10 cellular contexts compared by ENCODE assay signal in the genomic region with DNA sequence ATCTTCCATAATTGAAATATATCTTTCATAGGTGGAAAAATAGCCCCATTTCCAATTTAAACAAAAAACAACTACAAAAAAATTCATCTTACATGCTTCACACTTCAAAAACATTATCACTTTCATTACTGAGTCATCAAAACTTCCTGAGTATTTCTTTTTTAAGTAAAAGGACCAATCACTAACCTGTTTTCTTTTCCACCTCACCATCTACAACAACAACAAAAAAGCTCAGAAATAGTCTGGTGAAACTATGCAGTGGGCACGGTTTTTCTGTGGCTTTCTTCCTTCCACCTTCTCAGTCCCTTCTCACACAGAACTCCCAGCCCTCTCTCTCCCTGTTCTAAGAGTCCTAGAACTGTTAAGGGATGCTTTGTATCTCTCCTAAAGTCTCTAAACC. TPM values are rescaled to one million over a fixed set of nuclear protein-coding genes. Genes with fewer than 3 reads are reported as not detected.
DNase-seq lines count a peak whose midpoint lies in the region; ATAC-seq and TF ChIP-seq lines count a peak whose summit lies in the region.
"Had no signal": no experiment of that assay in that cellular context is flagged by ENCODE, and none has a peak within 500 bp of the region (broad histone marks: within the 10 kb centered on the region; RNA-seq: fewer than 3 reads in every experiment).

No MANE protein-coding gene starts in this region.

- WGBS in H9 (ENCODE audit: extremely low coverage, insufficient read length, low lambda C conversion rate): no CpG with 5 or more reads among the region's 1 CpG

- no peak overlapping the region for H3T11ph ChIP-seq in H9 (ENCODE audit: low read length)

- no peak overlapping the region for H2BK5ac ChIP-seq in H9 (ENCODE audit: insufficient read length, low read length)

- no peaks in the 10 kb centered on the region for H3K79me1 ChIP-seq in H9 (ENCODE audit: insufficient read depth, low read depth, low read length, poor library complexity, severe bottlenecking)

- H3K4me3 Mint-ChIP-seq in T-helper 17 cell (peak overlapping the region; percentile 47), H9 (no peak overlapping the region)

- H3K23ac ChIP-seq in H9 (ENCODE audit: insufficient read length, low read depth, low read length): no peak overlapping the region

- H3K27ac ChIP-seq in H9 (ENCODE audit: insufficient read length, low read depth, low read length) (no peak overlapping the region), Peyer's patch (no peak overlapping the region)

- no peaks in the 10 kb centered on the region for H3K23me2 ChIP-seq in H9 (ENCODE audit: insufficient read length, low read depth, low read length, poor library complexity, severe bottlenecking)

- H4K8ac ChIP-seq in H9 (replicated peaks; ENCODE audit: insufficient read length, low read depth, low read length): no peak overlapping the region

- DNase-seq in A172 (ENCODE audit: low spot score) (peak; percentile 18), T-helper 17 cell (no peak), H9 (no peak), SIG-M5 (lab: John Stamatoyannopoulos, UW) (no peak), Peyer's patch (no peak), NCI-H2196 treated with DMSO at 0.1 percent for 48 hours (lab: John Stamatoyannopoulos, UW; ENCODE audit: unreplicated experiment) (no peak)
- DNase-seq: AML-193, NCI-H1048 had no signal

- no peaks in the 10 kb centered on the region for H3K79me2 ChIP-seq in H9 (ENCODE audit: insufficient read depth, low read length)

- no peaks in the 10 kb centered on the region for H3K27me3 ChIP-seq in H9 (ENCODE audit: insufficient read depth, low read length)
- no peaks in the 10 kb centered on the region for H3K27me3 ChIP-seq in Peyer's patch

- H3K18ac ChIP-seq in H9 (ENCODE audit: insufficient read length, low read depth, low read length): no peak overlapping the region

- H2BK12ac ChIP-seq in H9 (ENCODE audit: insufficient read length, low read depth, low read length): no peak overlapping the region

- H3K4ac ChIP-seq in H9 (ENCODE audit: low read depth, low read length): no peak overlapping the region

- no peak overlapping the region for H2BK15ac ChIP-seq in H9 (ENCODE audit: low read depth, low read length)

- no peak overlapping the region for H4K91ac ChIP-seq in H9 (ENCODE audit: insufficient read length, low read depth, low read length)

- H3K36me3 Mint-ChIP-seq in T-helper 17 cell (ENCODE audit: low read depth): no peaks in the 10 kb centered on the region
- H3K36me3 Mint-ChIP-seq in H9 (ENCODE audit: insufficient read depth in 1 of 3, low read depth in 3 of 3): no peaks in the 10 kb centered on the region

- no peaks in the 10 kb centered on the region for H3K9me3 ChIP-seq in T-helper 17 cell (ENCODE audit: control insufficient read depth, low read length, poor library complexity, severe bottlenecking)
- no peaks in the 10 kb centered on the region for H3K9me3 ChIP-seq in H9 (ENCODE audit: control insufficient read depth, low read depth, low read length)
- H3K9me3 ChIP-seq in Peyer's patch: no peaks in the 10 kb centered on the region

- H3K56ac ChIP-seq in H9 (ENCODE audit: insufficient read length, low read depth, low read length): no peak overlapping the region

- no peak overlapping the region for H2BK20ac ChIP-seq in H9 (ENCODE audit: low read depth, low read length, poor library complexity, severe bottlenecking)

- H4K20me1 ChIP-seq in H9 (ENCODE audit: control insufficient read depth, insufficient read depth, insufficient read length): no peaks in the 10 kb centered on the region

- no peak overlapping the region for H3K4me3 ChIP-seq in Peyer's patch

- H3K14ac ChIP-seq in H9 (ENCODE audit: insufficient read depth, low read length): no peak overlapping the region

- no peaks in the 10 kb centered on the region for H3K36me3 ChIP-seq in Peyer's patch

- H3K9me3 Mint-ChIP-seq in H9: no peaks in the 10 kb centered on the region

- H3K4me2 ChIP-seq in H9 (ENCODE audit: insufficient read depth, insufficient read length, low read length): no peak overlapping the region

- H3K27ac Mint-ChIP-seq in T-helper 17 cell (peak overlapping the region; percentile 61), H9 (no peak overlapping the region)

- H3K27me3 Mint-ChIP-seq in T-helper 17 cell (no peaks in the 10 kb centered on the region), H9 (ENCODE audit: low read depth) (no peaks in the 10 kb centered on the region)

- H3K4me1 Mint-ChIP-seq in T-helper 17 cell (peaks cover 7% of the 10 kb centered on the region), H9 (peaks cover 2% of the 10 kb centered on the region in 2 experiments)

- no peak overlapping the region for H2BK120ac ChIP-seq in H9 (ENCODE audit: low read depth, low read length, poor library complexity, severe bottlenecking)

- TF ChIP-seq POLR2A in Peyer's patch (IDR thresholded peaks at IDR 0.05): no peak

- H3K9ac ChIP-seq in H9 (ENCODE audit: extremely low read depth, insufficient read length, low read length): no peak overlapping the region

- no peak overlapping the region for H4K5ac ChIP-seq in H9 (ENCODE audit: insufficient read length, low read depth, low read length)

- H3K4me1 ChIP-seq in H9 (ENCODE audit: insufficient read depth, low read length) (no peaks in the 10 kb centered on the region), Peyer's patch (no peaks in the 10 kb centered on the region)

- H2AFZ ChIP-seq in H9 (ENCODE audit: low read length): no peak overlapping the region

- H2AK5ac ChIP-seq in H9 (ENCODE audit: insufficient read length, low read length): no peak overlapping the region

- ATAC-seq in GM19025 (IDR thresholded peaks at IDR 0.05; ENCODE audit: low read depth, unreplicated experiment): peak; percentile 76
- ATAC-seq in HG02870 (IDR thresholded peaks at IDR 0.05; ENCODE audit: unreplicated experiment): peak; percentile 83
- peak; percentile 79 for ATAC-seq in T-helper 17 cell

- no peak for TF ChIP-seq CTCF in H9 (conservative IDR thresholded peaks at IDR 0.05)
- TF ChIP-seq CTCF in Peyer's patch (IDR thresholded peaks at IDR 0.05): no peak

RNA-seq across cellular contexts. Expression of gene TNIK, which starts 20.3 kb away (rescaled TPM):
- total RNA-seq in A172 (2014; rRNA removed; shearing (Covaris generic)): 6.0 and 17.8 TPM in 2 replicates
- total RNA-seq in T-helper 17 cell (10 to 100 TPM; 96.4 to 98.9 TPM), H9 (2021) (10.2 and 15.9 TPM in 2 replicates), Peyer's patch (10 to 100 TPM; 37.1 to 84.8 (median 74.4) TPM)
